Comparison of ENCODE assay signal across 20 cellular contexts in the genomic region with DNA sequence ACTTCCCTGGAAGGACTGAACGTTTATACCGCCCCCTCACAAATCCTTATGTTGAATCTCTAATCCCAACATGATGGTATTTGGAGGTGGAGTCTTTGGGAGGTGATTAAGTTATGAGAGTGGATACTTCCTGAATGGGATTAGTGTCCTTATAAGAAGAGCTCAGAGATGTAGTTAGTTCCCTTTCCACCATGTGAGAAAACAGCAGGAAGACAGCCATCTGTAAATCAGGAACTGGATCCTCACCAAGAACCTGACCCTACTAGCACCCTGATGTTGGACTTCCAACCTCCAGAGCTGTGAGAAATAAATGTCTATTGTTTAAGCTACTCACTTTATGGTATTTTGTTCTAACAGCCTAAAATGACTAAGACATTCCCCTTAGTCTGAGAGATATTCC. TPM values are rescaled to one million over a fixed set of nuclear protein-coding genes. Genes with fewer than 3 reads are reported as not detected.
DNase-seq lines count a peak whose midpoint lies in the region; ATAC-seq, FAIRE-seq and TF ChIP-seq lines count a peak whose summit lies in the region.
"Had no signal": no experiment of that assay in that cellular context is flagged by ENCODE, and none has a peak within 500 bp of the region (broad histone marks: within the 10 kb centered on the region; RNA-seq: fewer than 3 reads in every experiment).

No MANE protein-coding gene starts in this region.

- no peaks in the 10 kb centered on the region for H3K9me3 Mint-ChIP-seq in activated CD8-positive, alpha-beta memory T cell treated with anti-CD3 and anti-CD28 coated beads, Interleukin-2, amount 10 ng/mL, durations not matched to agents 7 days and 5 days (ENCODE audit: low read depth)
- no peaks in the 10 kb centered on the region for H3K9me3 Mint-ChIP-seq in CD8-positive, alpha-beta memory T cell
- H3K9me3 Mint-ChIP-seq: CD8-positive, alpha-beta T cell had no signal

- no peak for ATAC-seq in activated CD8-positive, alpha-beta memory T cell treated with anti-CD3 and anti-CD28 coated beads, Interleukin-2, amount 10 ng/mL, durations not matched to agents 7 days and 5 days
- no peak for ATAC-seq in thoracic aorta (ENCODE audit: insufficient number of reproducible peaks, low FRiP score, low read depth)

- H3K4me1 ChIP-seq in thoracic aorta (ENCODE audit: control insufficient read depth in 1 of 2, low read depth in 2 of 2) (peaks cover 26 to 57% of the 10 kb centered on the region in 2 donors), testis (peaks cover 2% of the 10 kb centered on the region)
- no peaks in the 10 kb centered on the region for H3K4me1 ChIP-seq in CD8-positive, alpha-beta memory T cell (ENCODE audit: insufficient read depth, low read length)

- DNase-seq in activated CD8-positive, alpha-beta memory T cell treated with anti-CD3 and anti-CD28 coated beads, Interleukin-2, amount 10 ng/mL, durations not matched to agents 7 days and 5 days, result no peak
- DNase-seq in activated CD8-positive, alpha-beta memory T cell treated with anti-CD3 and anti-CD28 coated beads, Interleukin-2, amount 50 U/mL, for 4 hours, result no peak
- DNase-seq in NCI-H82 (lab: John Stamatoyannopoulos, UW) (peak; percentile 86), bronchial epithelial cell (ENCODE audit: low read depth) (peak; percentile 33), thoracic aorta (ENCODE audit: low spot score) (no peak), NOMO-1 treated with DMSO at 0.1 percent for 48 hours (lab: John Stamatoyannopoulos, UW; ENCODE audit: unreplicated experiment) (no peak), testis (no peak)
- DNase-seq in CD8-positive, alpha-beta memory T cell, result no peak
- DNase-seq: 8988T; activated CD8-positive, alpha-beta T cell treated with anti-CD3 and anti-CD28 coated beads, Interleukin-2, amount 10 ng/mL, durations not matched to agents 7 days and 5 days; CD8-positive, alpha-beta T cell; naive B cell; NCI-H1694 treated with DMSO at 0.1 percent for 48 hours; NCI-H446; OCI-M1; SK-N-SH; small intestine had no signal

- no peak overlapping the region for H3K4me3 Mint-ChIP-seq in activated CD8-positive, alpha-beta memory T cell treated with anti-CD3 and anti-CD28 coated beads, Interleukin-2, amount 10 ng/mL, durations not matched to agents 7 days and 5 days
- no peak overlapping the region for H3K4me3 Mint-ChIP-seq in CD8-positive, alpha-beta memory T cell
- H3K4me3 Mint-ChIP-seq: activated CD8-positive, alpha-beta T cell treated with anti-CD3 and anti-CD28 coated beads, Interleukin-2, amount 10 ng/mL, durations not matched to agents 7 days and 5 days; CD8-positive, alpha-beta T cell had no signal

- H3K4me1 Mint-ChIP-seq in activated CD8-positive, alpha-beta memory T cell treated with anti-CD3 and anti-CD28 coated beads, Interleukin-2, amount 10 ng/mL, durations not matched to agents 7 days and 5 days, result peaks cover 27% of the 10 kb centered on the region
- H3K4me1 Mint-ChIP-seq in CD8-positive, alpha-beta memory T cell, result peaks cover 17 to 44% (median 21%) of the 10 kb centered on the region in 3 donors

- H3K27me3 ChIP-seq in bronchial epithelial cell (ENCODE audit: control insufficient read depth, insufficient read depth, low read length), result no peaks in the 10 kb centered on the region
- no peaks in the 10 kb centered on the region for H3K27me3 ChIP-seq in thoracic aorta (replicated peaks; ENCODE audit: insufficient read depth)
- no peaks in the 10 kb centered on the region for H3K27me3 ChIP-seq in testis
- no peaks in the 10 kb centered on the region for H3K27me3 ChIP-seq in CD8-positive, alpha-beta memory T cell (ENCODE audit: insufficient read depth, low read length, poor library complexity, severe bottlenecking)
- H3K27me3 ChIP-seq: gastroesophageal sphincter had no signal

- H3K27me3 Mint-ChIP-seq in activated CD8-positive, alpha-beta memory T cell treated with anti-CD3 and anti-CD28 coated beads, Interleukin-2, amount 10 ng/mL, durations not matched to agents 7 days and 5 days, result no peaks in the 10 kb centered on the region
- H3K27me3 Mint-ChIP-seq in CD8-positive, alpha-beta memory T cell, result no peaks in the 10 kb centered on the region
- H3K27me3 Mint-ChIP-seq: naive B cell had no signal

- no peak for FAIRE-seq in bronchial epithelial cell (lab: Jason Lieb, UNC)
- FAIRE-seq: endometrium, small intestine, TTC549 had no signal

- H3K4me3 ChIP-seq in bronchial epithelial cell (ENCODE audit: low read depth, low read length) (no peak overlapping the region), thoracic aorta (no peak overlapping the region), testis (no peak overlapping the region)
- H3K4me3 ChIP-seq in CD8-positive, alpha-beta memory T cell (ENCODE audit: low read length), result no peak overlapping the region
- H3K4me3 ChIP-seq: gastroesophageal sphincter had no signal

- POLR2A ChIA-PET in CD8-positive, alpha-beta memory T cell (lab: Charles Lee), result no interaction called here

- no peaks in the 10 kb centered on the region for H3K36me3 ChIP-seq in bronchial epithelial cell (ENCODE audit: control insufficient read depth, insufficient read depth, low read length)
- H3K36me3 ChIP-seq in thoracic aorta, result no peaks in the 10 kb centered on the region
- no peaks in the 10 kb centered on the region for H3K36me3 ChIP-seq in testis (ENCODE audit: low read depth, missing control alignments)
- H3K36me3 ChIP-seq in CD8-positive, alpha-beta memory T cell (ENCODE audit: insufficient read depth, low read length), result no peaks in the 10 kb centered on the region
- H3K36me3 ChIP-seq: gastroesophageal sphincter had no signal

- H3K27ac Mint-ChIP-seq in activated CD8-positive, alpha-beta memory T cell treated with anti-CD3 and anti-CD28 coated beads, Interleukin-2, amount 10 ng/mL, durations not matched to agents 7 days and 5 days, result peak overlapping the region; percentile 70
- no peak overlapping the region for H3K27ac Mint-ChIP-seq in CD8-positive, alpha-beta memory T cell
- H3K27ac Mint-ChIP-seq: activated CD8-positive, alpha-beta T cell treated with anti-CD3 and anti-CD28 coated beads, Interleukin-2, amount 10 ng/mL, durations not matched to agents 7 days and 5 days; CD8-positive, alpha-beta T cell had no signal

- intact Hi-C loops in testis (cut with DNase I; ENCODE audit: low total_unique reads), result loop anchor here (5.0 kb wide), 2 partner anchors 64 to 144 kb away; a partner anchor contains a TSS

- H3K36me3 Mint-ChIP-seq in activated CD8-positive, alpha-beta memory T cell treated with anti-CD3 and anti-CD28 coated beads, Interleukin-2, amount 10 ng/mL, durations not matched to agents 7 days and 5 days, result peaks cover 6% of the 10 kb centered on the region
- H3K36me3 Mint-ChIP-seq in CD8-positive, alpha-beta memory T cell, result no peaks in the 10 kb centered on the region
- H3K36me3 Mint-ChIP-seq: naive B cell had no signal

- H3K27ac ChIP-seq in thoracic aorta, result peak overlapping the region; percentile 63 to 80
- H3K27ac ChIP-seq in testis, result no peak overlapping the region
- H3K27ac ChIP-seq in CD8-positive, alpha-beta memory T cell (ENCODE audit: low read depth, low read length), result no peak overlapping the region

- no peak for TF ChIP-seq POLR2A in testis (IDR thresholded peaks at IDR 0.05)

- CTCF ChIA-PET in activated CD8-positive, alpha-beta memory T cell treated with anti-CD3 and anti-CD28 coated beads, Interleukin-2, amount 10 ng/mL, durations not matched to agents 7 days and 5 days (lab: Charles Lee), result interaction anchor here (0.8 to 3.2 kb wide), 27 partner anchors 9 to 619 kb away, joined by 3 to 66 read pairs (median 5); a partner anchor contains a TSS
- CTCF ChIA-PET in CD8-positive, alpha-beta memory T cell (lab: Charles Lee), result interaction anchor here (0.7 to 6.6 kb wide), 20 partner anchors 10 to 615 kb away, joined by 3 to 65 read pairs (median 6); a partner anchor contains a TSS

- WGBS in testis, 2 donors, result 61 to 75% methylated on average over 2 of the region's 2 CpGs

- no peaks in the 10 kb centered on the region for H3K9me3 ChIP-seq in thoracic aorta
- H3K9me3 ChIP-seq in testis, result no peaks in the 10 kb centered on the region
- H3K9me3 ChIP-seq in CD8-positive, alpha-beta memory T cell (ENCODE audit: low read length), result no peaks in the 10 kb centered on the region
- H3K9me3 ChIP-seq: gastroesophageal sphincter, SK-N-SH had no signal

- TF ChIP-seq CTCF in bronchial epithelial cell (IDR thresholded peaks at IDR 0.05; ENCODE audit: insufficient read depth, low read length, severe bottlenecking), result no peak
- no peak for TF ChIP-seq CTCF in thoracic aorta (IDR thresholded peaks at IDR 0.05)
- no peak for TF ChIP-seq CTCF in testis (IDR thresholded peaks at IDR 0.05)

RNA-seq across cellular contexts. Expression of a gene that starts 33.3 kb away (rescaled TPM):
- 10 to 100 TPM; 71.6 to 88.7 TPM for total RNA-seq in activated CD8-positive, alpha-beta memory T cell treated with anti-CD3 and anti-CD28 coated beads, Interleukin-2, amount 10 ng/mL, durations not matched to agents 7 days and 5 days
- 26.6 and 30.6 TPM in 2 replicates for total RNA-seq in bronchial epithelial cell
- 10 to 100 TPM; 50.5 to 57.3 TPM for total RNA-seq in thoracic aorta
- total RNA-seq in testis, result 10 to 100 TPM; 48.3 to 60.1 TPM
- polyA plus RNA-seq in testis (ENCODE audit: insufficient read depth, low read depth, low replicate concordance), result 25.9 TPM
- 10 to 100 TPM; 78.7 to 79.1 TPM for total RNA-seq in CD8-positive, alpha-beta memory T cell
- polyA plus RNA-seq in CD8-positive, alpha-beta memory T cell, result 41.0 TPM

Comparison
In these comparisons a context has a peak if more than half of its experiments do, and no peak if none do; other contexts are left out.
1. DNase-seq: peak in NCI-H82 (single experiment) and bronchial epithelial cell (single experiment); none in activated CD8-positive, alpha-beta memory T cell treated with anti-CD3 and anti-CD28 coated beads, Interleukin-2, amount 10 ng/mL, durations not matched to agents 7 days and 5 days (single experiment), activated CD8-positive, alpha-beta memory T cell treated with anti-CD3 and anti-CD28 coated beads, Interleukin-2, amount 50 U/mL, for 4 hours (single experiment), thoracic aorta (single experiment), NOMO-1 treated with DMSO at 0.1 percent for 48 hours (single experiment), testis (single experiment) and CD8-positive, alpha-beta memory T cell (0 of 5).
2. H3K27ac ChIP-seq: peak in thoracic aorta (2 of 2); none in testis (0 of 2) and CD8-positive, alpha-beta memory T cell (single experiment).